ENCODE assay signal across 1 cellular context in genomic region chr5:12217039-12217438, GRCh38.
TF ChIP-seq lines count a peak whose summit lies in the region.

No MANE protein-coding gene starts in this region.

TF ChIP-seq in SK-N-SH, 30 proteins besides CTCF, POLR2A, EP300 and RAD21 (continued from another document):
- TF ChIP-seq GATA2 (CRISPR knock-in tag; IDR thresholded peaks at IDR 0.05) (no peak), YY1 (IDR thresholded peaks at IDR 0.05; ENCODE audit: low read depth) (no peak), SIN3A (IDR thresholded peaks at IDR 0.05; ENCODE audit: borderline replicate concordance, low read depth, low read length) (no peak), RCOR1 (IDR thresholded peaks at IDR 0.05; ENCODE audit: low read length) (no peak), TEAD4 (IDR thresholded peaks at IDR 0.05; ENCODE audit: borderline replicate concordance, insufficient read depth) (no peak), TAF1 (IDR thresholded peaks at IDR 0.05; ENCODE audit: borderline replicate concordance, low read depth, low read length) (no peak), ELF1 (IDR thresholded peaks at IDR 0.05) (no peak)
- TF ChIP-seq, protein P1, sequence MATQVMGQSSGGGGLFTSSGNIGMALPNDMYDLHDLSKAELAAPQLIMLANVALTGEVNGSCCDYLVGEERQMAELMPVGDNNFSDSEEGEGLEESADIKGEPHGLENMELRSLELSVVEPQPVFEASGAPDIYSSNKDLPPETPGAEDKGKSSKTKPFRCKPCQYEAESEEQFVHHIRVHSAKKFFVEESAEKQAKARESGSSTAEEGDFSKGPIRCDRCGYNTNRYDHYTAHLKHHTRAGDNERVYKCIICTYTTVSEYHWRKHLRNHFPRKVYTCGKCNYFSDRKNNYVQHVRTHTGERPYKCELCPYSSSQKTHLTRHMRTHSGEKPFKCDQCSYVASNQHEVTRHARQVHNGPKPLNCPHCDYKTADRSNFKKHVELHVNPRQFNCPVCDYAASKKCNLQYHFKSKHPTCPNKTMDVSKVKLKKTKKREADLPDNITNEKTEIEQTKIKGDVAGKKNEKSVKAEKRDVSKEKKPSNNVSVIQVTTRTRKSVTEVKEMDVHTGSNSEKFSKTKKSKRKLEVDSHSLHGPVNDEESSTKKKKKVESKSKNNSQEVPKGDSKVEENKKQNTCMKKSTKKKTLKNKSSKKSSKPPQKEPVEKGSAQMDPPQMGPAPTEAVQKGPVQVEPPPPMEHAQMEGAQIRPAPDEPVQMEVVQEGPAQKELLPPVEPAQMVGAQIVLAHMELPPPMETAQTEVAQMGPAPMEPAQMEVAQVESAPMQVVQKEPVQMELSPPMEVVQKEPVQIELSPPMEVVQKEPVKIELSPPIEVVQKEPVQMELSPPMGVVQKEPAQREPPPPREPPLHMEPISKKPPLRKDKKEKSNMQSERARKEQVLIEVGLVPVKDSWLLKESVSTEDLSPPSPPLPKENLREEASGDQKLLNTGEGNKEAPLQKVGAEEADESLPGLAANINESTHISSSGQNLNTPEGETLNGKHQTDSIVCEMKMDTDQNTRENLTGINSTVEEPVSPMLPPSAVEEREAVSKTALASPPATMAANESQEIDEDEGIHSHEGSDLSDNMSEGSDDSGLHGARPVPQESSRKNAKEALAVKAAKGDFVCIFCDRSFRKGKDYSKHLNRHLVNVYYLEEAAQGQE (IDR thresholded peaks at IDR 0.05; ENCODE audit: low read depth, low read length): no peak
